Comparison of ENCODE assay signal across 8 cellular contexts in genomic region chr3:11154953-11155325, GRCh38. TPM values are rescaled to one million over a fixed set of nuclear protein-coding genes. Genes with fewer than 3 reads are reported as not detected.
A peak's percentile ranks its signal among the peaks of the same experiment; 100 is the strongest.
DNase-seq lines count a peak whose midpoint lies in the region; TF ChIP-seq lines count a peak whose summit lies in the region.

No MANE protein-coding gene starts in this region.

- DNase-seq in NCI-H1105 (lab: John Stamatoyannopoulos, UW) (peak; percentile 8), NCI-H1105 treated with DMSO at 0.1 percent for 48 hours (lab: John Stamatoyannopoulos, UW) (no peak), astrocyte of the spinal cord (ENCODE audit: low read depth, low spot score) (peak; percentile 48), kidney tubule cell (ENCODE audit: low spot score) (peak; percentile 50), KG1 (lab: John Stamatoyannopoulos, UW) (no peak), NCI-H2107 treated with DMSO at 0.1 percent for 48 hours (lab: John Stamatoyannopoulos, UW; ENCODE audit: unreplicated experiment) (no peak), G401 (ENCODE audit: low spot score) (no peak)

- in situ Hi-C loops in astrocyte of the spinal cord (cut with HindIII; ENCODE audit: low sequenced_read_pairs) = no loop called here
- in situ Hi-C loops in G401 (cut with HindIII; ENCODE audit: low sequenced_read_pairs) = no loop called here

- peak overlapping the region; percentile 46 for H3K27ac ChIP-seq in subcutaneous abdominal adipose tissue (ENCODE audit: low read depth, low read length)

- H3K9ac ChIP-seq in subcutaneous abdominal adipose tissue (ENCODE audit: low read length in 5 of 5) = peak overlapping the region in 3 of 5 donors; percentile 6 to 71 (median 66)

- H3K9me3 ChIP-seq in subcutaneous abdominal adipose tissue (ENCODE audit: control insufficient read depth in 5 of 5, low read length in 5 of 5) = no peaks in the 10 kb centered on the region

- H3K36me3 ChIP-seq in subcutaneous abdominal adipose tissue (ENCODE audit: control insufficient read depth in 5 of 5, insufficient read depth in 5 of 5, low read length in 5 of 5) = no peaks in the 10 kb centered on the region

- peak; percentile 52 for TF ChIP-seq CTCF in astrocyte of the spinal cord (IDR thresholded peaks at IDR 0.05; ENCODE audit: low read depth, low read length)

- H3K27me3 ChIP-seq in subcutaneous abdominal adipose tissue (ENCODE audit: control insufficient read depth in 5 of 5, insufficient read depth in 4 of 5, low read length in 5 of 5) = peaks cover 4 to 27% (median 12%) of the 10 kb centered on the region in 5 donors

- H3K4me3 ChIP-seq in astrocyte of the spinal cord (ENCODE audit: low read depth, low read length) (peak overlapping the region; percentile 74), subcutaneous abdominal adipose tissue (ENCODE audit: low read depth in 1 of 5, low read length in 5 of 5) (peak overlapping the region; percentile 61 to 79 (median 72))

- H3K4me1 ChIP-seq in subcutaneous abdominal adipose tissue (ENCODE audit: control insufficient read depth in 5 of 5, insufficient read depth in 5 of 5, low read length in 5 of 5) = peaks cover 3 to 45% (median 14%) of the 10 kb centered on the region in 5 donors

RNA-seq across cellular contexts. Expression of gene HRH1, which starts 0.6 kb away (rescaled TPM):
- total RNA-seq in G401 (2014; rRNA removed; shearing (Covaris generic)) = not detected in 2 replicates

Comparison
In these comparisons a context has a peak if more than half of its experiments do, and no peak if none do; other contexts are left out.
1. DNase-seq: peak in NCI-H1105 (single experiment), astrocyte of the spinal cord (single experiment) and kidney tubule cell (single experiment); none in NCI-H1105 treated with DMSO at 0.1 percent for 48 hours (single experiment), KG1 (single experiment), NCI-H2107 treated with DMSO at 0.1 percent for 48 hours (single experiment) and G401 (single experiment).